In genomic region chr15:53448215-53449001, GRCh38 we compare ENCODE assay signal across 21 cellular contexts.
DNase-seq lines count a peak whose midpoint lies in the region; ATAC-seq, FAIRE-seq and TF ChIP-seq lines count a peak whose summit lies in the region.
"Had no signal": no experiment of that assay in that cellular context is flagged by ENCODE, and none has a peak within 500 bp of the region (broad histone marks: within the 10 kb centered on the region; RNA-seq: fewer than 3 reads in every experiment).

No MANE protein-coding gene starts in this region.

- H3K9me3 Mint-ChIP-seq in activated CD8-positive, alpha-beta T cell treated with anti-CD3 and anti-CD28 coated beads for 36 hours, result no peaks in the 10 kb centered on the region
- H3K9me3 Mint-ChIP-seq: activated T-helper 2 cell treated with anti-CD3 and anti-CD28 coated beads, Interferon-gamma antibody, Interleukin-2, Interleukin-4, amounts not matched to agents 10 μg/mL and 5 μg/mL and 100 μg/mL, durations not matched to agents 14 hours and 24 hours and 36 hours; CD4-positive, alpha-beta T cell; central memory CD8-positive, alpha-beta T cell had no signal

- no peak overlapping the region for H3K4me3 Mint-ChIP-seq in activated CD8-positive, alpha-beta T cell treated with anti-CD3 and anti-CD28 coated beads for 36 hours
- H3K4me3 Mint-ChIP-seq: CD4-positive, alpha-beta T cell; central memory CD8-positive, alpha-beta T cell had no signal

- H3K27ac Mint-ChIP-seq in activated CD8-positive, alpha-beta T cell treated with anti-CD3 and anti-CD28 coated beads for 36 hours, result no peak overlapping the region
- H3K27ac Mint-ChIP-seq: activated T-helper 2 cell treated with anti-CD3 and anti-CD28 coated beads, Interferon-gamma antibody, Interleukin-2, Interleukin-4, amounts not matched to agents 10 μg/mL and 5 μg/mL and 100 μg/mL, durations not matched to agents 14 hours and 24 hours and 36 hours; CD4-positive, alpha-beta T cell had no signal

- POLR2A ChIA-PET in HepG2 (lab: Yijun Ruan, JAX), result no interaction called here
- POLR2A ChIA-PET in activated CD8-positive, alpha-beta T cell treated with anti-CD3 and anti-CD28 coated beads for 36 hours (lab: Charles Lee), result no interaction called here

- TF ChIP-seq RAD21 in liver (IDR thresholded peaks at IDR 0.05) (peak; percentile 1 to 18), HepG2 (CRISPR knock-in tag; IDR thresholded peaks at IDR 0.05) (no peak)

- in situ Hi-C loops in HepG2 (cut with HindIII; ENCODE audit: extremely low pct_ligation_motif_present, low pct_unique_long_range_greater_than_20kb), result no loop called here

- H3K27ac ChIP-seq in liver (ENCODE audit: low read depth in 1 of 2, low read length in 2 of 2), result peak overlapping the region; percentile 79 to 88
- no peak overlapping the region for H3K27ac ChIP-seq in HepG2 (ENCODE audit: extremely low read length, insufficient read depth, low read length)
- H3K27ac ChIP-seq: HL-60, upper lobe of right lung had no signal

- FAIRE-seq in HepG2 (lab: Jason Lieb, UNC), result no peak

- WGBS in liver, result 11% methylated on average over 8 of the region's 8 CpGs
- 98% methylated on average over 8 of the region's 8 CpGs for WGBS in HepG2 (ENCODE audit: low lambda C conversion rate)

- TF ChIP-seq CTCF in liver (IDR thresholded peaks at IDR 0.05; ENCODE audit: low read depth, low read length, missing input control), result no peak
- no peak for TF ChIP-seq CTCF in HepG2 (CRISPR knock-in tag; IDR thresholded peaks at IDR 0.05)
- TF ChIP-seq CTCF in activated CD8-positive, alpha-beta T cell treated with anti-CD3 and anti-CD28 coated beads for 36 hours (IDR thresholded peaks at IDR 0.05), result no peak

- TF ChIP-seq POLR2A in HepG2 (IDR thresholded peaks at IDR 0.05; ENCODE audit: insufficient read depth in 1 of 2, low read depth in 2 of 2, low read length in 2 of 2), result no peak

- intact Hi-C loops in HepG2 (cut with micrococcal nuclease; ENCODE audit: unreplicated experiment), result no loop called here
- intact Hi-C loops in activated CD8-positive, alpha-beta T cell treated with anti-CD3 and anti-CD28 coated beads for 36 hours (cut with micrococcal nuclease), result no loop called here

- no peak for ATAC-seq in HepG2
- no peak for ATAC-seq in activated CD8-positive, alpha-beta T cell treated with anti-CD3 and anti-CD28 coated beads for 36 hours
- ATAC-seq in GM21723 (IDR thresholded peaks at IDR 0.05; ENCODE audit: unreplicated experiment), result no peak
- ATAC-seq: stimulated activated naive CD8-positive, alpha-beta T cell treated with anti-CD3 and anti-CD28 coated beads, Interleukin-15, Interleukin-2, amounts not matched to agents 100 U/mL and 50 U/mL, for 24 hours; upper lobe of right lung had no signal

- no peaks in the 10 kb centered on the region for H4K20me1 ChIP-seq in HepG2 (ENCODE audit: insufficient read depth, low read length)

- H3K4me3 ChIP-seq in liver (ENCODE audit: low read depth in 1 of 3, low read length in 3 of 3) (peak overlapping the region in 1 of 3 donors; percentile 0), HepG2 (replicated peaks in 1 of 3; ENCODE audit: insufficient read depth in 1 of 3, low read depth in 2 of 3, low read length in 3 of 3) (no peak overlapping the region)
- H3K4me3 ChIP-seq: upper lobe of right lung had no signal

- H2AFZ ChIP-seq in HepG2 (ENCODE audit: low read length), result no peak overlapping the region

- H3K9me3 ChIP-seq in liver (ENCODE audit: control insufficient read depth in 4 of 4, low read length in 3 of 4) (no peaks in the 10 kb centered on the region), HepG2 (ENCODE audit: low read length) (no peaks in the 10 kb centered on the region)
- H3K9me3 ChIP-seq: adrenal gland, upper lobe of right lung had no signal

- H3K27me3 ChIP-seq in liver (ENCODE audit: control insufficient read depth in 4 of 4, insufficient read depth in 4 of 4, low read length in 3 of 4) (no peaks in the 10 kb centered on the region), HepG2 (ENCODE audit: control insufficient read depth in 1 of 2, insufficient read depth in 2 of 2, low read length in 2 of 2) (no peaks in the 10 kb centered on the region)
- H3K27me3 ChIP-seq: adrenal gland, upper lobe of right lung had no signal

- TF ChIP-seq EP300 in HepG2 (IDR thresholded peaks at IDR 0.05; ENCODE audit: low read depth in 2 of 2, low read length in 2 of 2), result no peak
- no peak for TF ChIP-seq EP300 in HepG2 (CRISPR knock-in tag; IDR thresholded peaks at IDR 0.05; ENCODE audit: borderline replicate concordance)

- H3K9ac ChIP-seq in liver (ENCODE audit: low read depth in 1 of 2, low read length in 2 of 2) (no peak overlapping the region), HepG2 (ENCODE audit: insufficient read depth, low read depth, low read length) (no peak overlapping the region)

- H3K36me3 Mint-ChIP-seq in activated CD8-positive, alpha-beta T cell treated with anti-CD3 and anti-CD28 coated beads for 36 hours (ENCODE audit: low read depth), result no peaks in the 10 kb centered on the region

- BruUV-seq in HepG2 (replicated peaks; lab: Mats Ljungman, UMichigan), result no TSS peak

- H3K4me1 Mint-ChIP-seq in activated CD8-positive, alpha-beta T cell treated with anti-CD3 and anti-CD28 coated beads for 36 hours (ENCODE audit: low read depth), result no peaks in the 10 kb centered on the region
- H3K4me1 Mint-ChIP-seq: central memory CD8-positive, alpha-beta T cell had no signal

- DNase-seq in HepG2 (ENCODE audit: low spot score) (no peak), RPMI8226 (peak; percentile 88), left kidney (ENCODE audit: low read depth, low spot score) (peak; percentile 19), NCI-H2171 (lab: John Stamatoyannopoulos, UW) (no peak)
- no peak for DNase-seq in stimulated activated CD4-positive, alpha-beta T cell treated with anti-CD3 and anti-CD28 coated beads, Interleukin-2, amount 100 ng/mL, for 24 hours
- DNase-seq in activated CD8-positive, alpha-beta T cell treated with anti-CD3 and anti-CD28 coated beads for 36 hours, result no peak
- DNase-seq: ACHN; CD4-positive, alpha-beta T cell; DND-41; KBM-7; NCI-H1694; NCI-H82; stimulated activated CD4-positive, alpha-beta T cell treated with anti-CD3 and anti-CD28 coated beads, Interleukin-12 subunit alpha, Interleukin-12 subunit beta, amount 100 ng/mL, for 4 hours; stimulated activated naive CD8-positive, alpha-beta T cell treated with anti-CD3 and anti-CD28 coated beads, Interleukin-15, Interleukin-2, amounts not matched to agents 100 U/mL and 50 U/mL, for 24 hours; upper lobe of right lung had no signal

- H3K36me3 ChIP-seq in liver (ENCODE audit: control insufficient read depth in 4 of 4, insufficient read depth in 3 of 4, low read depth in 1 of 4, low read length in 3 of 4), result no peaks in the 10 kb centered on the region
- H3K36me3 ChIP-seq in HepG2 (replicated peaks in 1 of 2; ENCODE audit: control insufficient read depth in 1 of 2, insufficient read depth in 2 of 2, low read length in 2 of 2), result no peaks in the 10 kb centered on the region
- H3K36me3 ChIP-seq: adrenal gland, upper lobe of right lung had no signal

- no peak overlapping the region for H3K4me2 ChIP-seq in HepG2 (ENCODE audit: low read depth, low read length)

- H3K27me3 Mint-ChIP-seq in activated CD8-positive, alpha-beta T cell treated with anti-CD3 and anti-CD28 coated beads for 36 hours, result no peaks in the 10 kb centered on the region
- H3K27me3 Mint-ChIP-seq: central memory CD8-positive, alpha-beta T cell had no signal

- CTCF ChIA-PET in HepG2 (lab: Yijun Ruan, JAX; ENCODE audit: low intra/inter-chr PET ratio, low total read pairs), result no interaction called here
- CTCF ChIA-PET in activated CD8-positive, alpha-beta T cell treated with anti-CD3 and anti-CD28 coated beads for 36 hours (lab: Charles Lee), result no interaction called here

- no peaks in the 10 kb centered on the region for H3K79me2 ChIP-seq in HepG2 (ENCODE audit: insufficient read depth, low read length)

- H3K4me1 ChIP-seq in liver (ENCODE audit: control insufficient read depth in 4 of 4, insufficient read depth in 4 of 4, low read length in 3 of 4) (peaks cover 6 to 79% (median 64%) of the 10 kb centered on the region in 4 donors), HepG2 (ENCODE audit: insufficient read depth, low read length) (peaks cover 93% of the 10 kb centered on the region)

TF ChIP-seq in liver, 16 proteins besides CTCF, POLR2A, EP300 and RAD21 (continues in another document):
- TF ChIP-seq YY1 (IDR thresholded peaks at IDR 0.05), result no peak
- TF ChIP-seq SP1 (IDR thresholded peaks at IDR 0.05), result peak; percentile 33
- peak; percentile 17 to 57 for TF ChIP-seq RXRA (IDR thresholded peaks at IDR 0.05)
- TF ChIP-seq FOXA1 (IDR thresholded peaks at IDR 0.05), result no peak
- TF ChIP-seq MAX (IDR thresholded peaks at IDR 0.05), result peak; percentile 17

TF ChIP-seq in HepG2, 621 proteins besides CTCF, POLR2A, EP300 and RAD21 (continues in another document):
- no peak for TF ChIP-seq UBTF (CRISPR knock-in tag; IDR thresholded peaks at IDR 0.05)
- no peak for TF ChIP-seq MAF1 (CRISPR knock-in tag; IDR thresholded peaks at IDR 0.05; ENCODE audit: borderline replicate concordance)
- no peak for TF ChIP-seq RFX1 (IDR thresholded peaks at IDR 0.05)
- no peak for TF ChIP-seq ETV5 (CRISPR knock-in tag; IDR thresholded peaks at IDR 0.05; ENCODE audit: borderline replicate concordance)
- TF ChIP-seq KMT2A (CRISPR knock-in tag; IDR thresholded peaks at IDR 0.05), result no peak

Comparison
In these comparisons a context has a peak if more than half of its experiments do, and no peak if none do; other contexts are left out.
1. DNase-seq: peak in RPMI8226 (single experiment) and left kidney (single experiment); none in HepG2 (single experiment), stimulated activated CD4-positive, alpha-beta T cell treated with anti-CD3 and anti-CD28 coated beads, Interleukin-2, amount 100 ng/mL, for 24 hours (0 of 2), activated CD8-positive, alpha-beta T cell treated with anti-CD3 and anti-CD28 coated beads for 36 hours (single experiment) and NCI-H2171 (single experiment).